1 cellular context compared by ENCODE assay signal in genomic region chr9:1709347-1709746, GRCh38.
TF ChIP-seq lines count a peak whose summit lies in the region.

No MANE protein-coding gene starts in this region.

TF ChIP-seq in H1, 55 proteins besides CTCF, POLR2A, EP300 and RAD21 (continued from another document):
- TF ChIP-seq, protein P1, sequence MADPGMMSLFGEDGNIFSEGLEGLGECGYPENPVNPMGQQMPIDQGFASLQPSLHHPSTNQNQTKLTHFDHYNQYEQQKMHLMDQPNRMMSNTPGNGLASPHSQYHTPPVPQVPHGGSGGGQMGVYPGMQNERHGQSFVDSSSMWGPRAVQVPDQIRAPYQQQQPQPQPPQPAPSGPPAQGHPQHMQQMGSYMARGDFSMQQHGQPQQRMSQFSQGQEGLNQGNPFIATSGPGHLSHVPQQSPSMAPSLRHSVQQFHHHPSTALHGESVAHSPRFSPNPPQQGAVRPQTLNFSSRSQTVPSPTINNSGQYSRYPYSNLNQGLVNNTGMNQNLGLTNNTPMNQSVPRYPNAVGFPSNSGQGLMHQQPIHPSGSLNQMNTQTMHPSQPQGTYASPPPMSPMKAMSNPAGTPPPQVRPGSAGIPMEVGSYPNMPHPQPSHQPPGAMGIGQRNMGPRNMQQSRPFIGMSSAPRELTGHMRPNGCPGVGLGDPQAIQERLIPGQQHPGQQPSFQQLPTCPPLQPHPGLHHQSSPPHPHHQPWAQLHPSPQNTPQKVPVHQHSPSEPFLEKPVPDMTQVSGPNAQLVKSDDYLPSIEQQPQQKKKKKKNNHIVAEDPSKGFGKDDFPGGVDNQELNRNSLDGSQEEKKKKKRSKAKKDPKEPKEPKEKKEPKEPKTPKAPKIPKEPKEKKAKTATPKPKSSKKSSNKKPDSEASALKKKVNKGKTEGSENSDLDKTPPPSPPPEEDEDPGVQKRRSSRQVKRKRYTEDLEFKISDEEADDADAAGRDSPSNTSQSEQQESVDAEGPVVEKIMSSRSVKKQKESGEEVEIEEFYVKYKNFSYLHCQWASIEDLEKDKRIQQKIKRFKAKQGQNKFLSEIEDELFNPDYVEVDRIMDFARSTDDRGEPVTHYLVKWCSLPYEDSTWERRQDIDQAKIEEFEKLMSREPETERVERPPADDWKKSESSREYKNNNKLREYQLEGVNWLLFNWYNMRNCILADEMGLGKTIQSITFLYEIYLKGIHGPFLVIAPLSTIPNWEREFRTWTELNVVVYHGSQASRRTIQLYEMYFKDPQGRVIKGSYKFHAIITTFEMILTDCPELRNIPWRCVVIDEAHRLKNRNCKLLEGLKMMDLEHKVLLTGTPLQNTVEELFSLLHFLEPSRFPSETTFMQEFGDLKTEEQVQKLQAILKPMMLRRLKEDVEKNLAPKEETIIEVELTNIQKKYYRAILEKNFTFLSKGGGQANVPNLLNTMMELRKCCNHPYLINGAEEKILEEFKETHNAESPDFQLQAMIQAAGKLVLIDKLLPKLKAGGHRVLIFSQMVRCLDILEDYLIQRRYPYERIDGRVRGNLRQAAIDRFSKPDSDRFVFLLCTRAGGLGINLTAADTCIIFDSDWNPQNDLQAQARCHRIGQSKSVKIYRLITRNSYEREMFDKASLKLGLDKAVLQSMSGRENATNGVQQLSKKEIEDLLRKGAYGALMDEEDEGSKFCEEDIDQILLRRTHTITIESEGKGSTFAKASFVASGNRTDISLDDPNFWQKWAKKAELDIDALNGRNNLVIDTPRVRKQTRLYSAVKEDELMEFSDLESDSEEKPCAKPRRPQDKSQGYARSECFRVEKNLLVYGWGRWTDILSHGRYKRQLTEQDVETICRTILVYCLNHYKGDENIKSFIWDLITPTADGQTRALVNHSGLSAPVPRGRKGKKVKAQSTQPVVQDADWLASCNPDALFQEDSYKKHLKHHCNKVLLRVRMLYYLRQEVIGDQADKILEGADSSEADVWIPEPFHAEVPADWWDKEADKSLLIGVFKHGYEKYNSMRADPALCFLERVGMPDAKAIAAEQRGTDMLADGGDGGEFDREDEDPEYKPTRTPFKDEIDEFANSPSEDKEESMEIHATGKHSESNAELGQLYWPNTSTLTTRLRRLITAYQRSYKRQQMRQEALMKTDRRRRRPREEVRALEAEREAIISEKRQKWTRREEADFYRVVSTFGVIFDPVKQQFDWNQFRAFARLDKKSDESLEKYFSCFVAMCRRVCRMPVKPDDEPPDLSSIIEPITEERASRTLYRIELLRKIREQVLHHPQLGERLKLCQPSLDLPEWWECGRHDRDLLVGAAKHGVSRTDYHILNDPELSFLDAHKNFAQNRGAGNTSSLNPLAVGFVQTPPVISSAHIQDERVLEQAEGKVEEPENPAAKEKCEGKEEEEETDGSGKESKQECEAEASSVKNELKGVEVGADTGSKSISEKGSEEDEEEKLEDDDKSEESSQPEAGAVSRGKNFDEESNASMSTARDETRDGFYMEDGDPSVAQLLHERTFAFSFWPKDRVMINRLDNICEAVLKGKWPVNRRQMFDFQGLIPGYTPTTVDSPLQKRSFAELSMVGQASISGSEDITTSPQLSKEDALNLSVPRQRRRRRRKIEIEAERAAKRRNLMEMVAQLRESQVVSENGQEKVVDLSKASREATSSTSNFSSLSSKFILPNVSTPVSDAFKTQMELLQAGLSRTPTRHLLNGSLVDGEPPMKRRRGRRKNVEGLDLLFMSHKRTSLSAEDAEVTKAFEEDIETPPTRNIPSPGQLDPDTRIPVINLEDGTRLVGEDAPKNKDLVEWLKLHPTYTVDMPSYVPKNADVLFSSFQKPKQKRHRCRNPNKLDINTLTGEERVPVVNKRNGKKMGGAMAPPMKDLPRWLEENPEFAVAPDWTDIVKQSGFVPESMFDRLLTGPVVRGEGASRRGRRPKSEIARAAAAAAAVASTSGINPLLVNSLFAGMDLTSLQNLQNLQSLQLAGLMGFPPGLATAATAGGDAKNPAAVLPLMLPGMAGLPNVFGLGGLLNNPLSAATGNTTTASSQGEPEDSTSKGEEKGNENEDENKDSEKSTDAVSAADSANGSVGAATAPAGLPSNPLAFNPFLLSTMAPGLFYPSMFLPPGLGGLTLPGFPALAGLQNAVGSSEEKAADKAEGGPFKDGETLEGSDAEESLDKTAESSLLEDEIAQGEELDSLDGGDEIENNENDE (IDR thresholded peaks at IDR 0.05; ENCODE audit: insufficient replicate concordance, low read length) = no peak
- no peak for TF ChIP-seq SP1 (IDR thresholded peaks at IDR 0.05; ENCODE audit: low read depth, low read length)
- no peak for TF ChIP-seq TEAD4 (IDR thresholded peaks at IDR 0.05; ENCODE audit: low read depth, low read length)
- TF ChIP-seq NANOG (IDR thresholded peaks at IDR 0.05; ENCODE audit: insufficient read depth, low read depth, low read length, poor library complexity, severe bottlenecking) = no peak
- no peak for TF ChIP-seq GABPA (IDR thresholded peaks at IDR 0.05; ENCODE audit: borderline replicate concordance, insufficient read depth, low read length)
- no peak for TF ChIP-seq RBBP5 (IDR thresholded peaks at IDR 0.05; ENCODE audit: borderline replicate concordance, low read depth, low read length)
- no peak for TF ChIP-seq TAF7 (optimal IDR thresholded peaks at IDR 0.05; ENCODE audit: borderline replicate concordance, low read depth, low read length)
- no peak for TF ChIP-seq MAX (IDR thresholded peaks at IDR 0.05)
- no peak for TF ChIP-seq CREB1 (IDR thresholded peaks at IDR 0.05)
